1 cellular context compared by ENCODE assay signal in the genomic region with DNA sequence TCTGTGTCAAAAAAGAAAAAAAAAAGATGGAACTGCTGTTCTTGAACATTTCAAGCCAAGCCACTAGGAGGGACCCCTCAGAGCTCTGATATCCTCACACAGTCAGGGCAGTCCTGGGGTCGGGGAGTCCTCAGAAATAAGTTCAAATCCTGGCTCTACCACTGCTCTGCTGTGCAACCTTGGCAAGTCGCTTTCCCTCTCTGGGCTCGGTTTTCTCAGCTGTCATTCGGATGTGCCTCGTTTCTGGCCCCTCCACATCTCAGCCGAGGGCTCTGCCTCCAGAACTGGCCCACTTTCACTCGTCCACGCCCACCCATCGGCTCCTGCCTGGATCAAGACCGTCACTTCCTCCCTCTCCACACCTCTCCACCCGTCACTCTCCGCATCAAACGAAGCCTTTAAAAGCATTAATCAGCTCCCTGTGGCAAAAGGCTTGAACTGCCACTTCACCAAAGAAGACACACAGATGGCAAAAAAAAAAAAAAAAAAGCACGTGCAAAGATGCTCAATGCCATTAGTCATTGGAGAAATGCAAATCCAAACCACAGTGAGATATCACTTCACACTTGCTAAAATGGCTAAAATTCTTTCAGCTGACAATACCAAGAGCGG.
TF ChIP-seq lines count a peak whose summit lies in the region.

No MANE protein-coding gene starts in this region.

TF ChIP-seq in H1, 55 proteins besides CTCF, POLR2A, EP300 and RAD21:
- no peak for TF ChIP-seq CHD2 (IDR thresholded peaks at IDR 0.05; ENCODE audit: low read length)
- peak; percentile 67; the same call in 1 of the 2 replicates for TF ChIP-seq KDM1A (IDR thresholded peaks at IDR 0.05; ENCODE audit: borderline replicate concordance, low read length)
TF ChIP-seq in H1: peak in this region for 1.
